1 cellular context compared by ENCODE assay signal in genomic region chr12:116631619-116632018, GRCh38.
A peak's percentile ranks its signal among the peaks of the same experiment; 100 is the strongest.
TF ChIP-seq lines count a peak whose summit lies in the region.

No MANE protein-coding gene starts in this region.

TF ChIP-seq in HEK293, 187 proteins besides CTCF, POLR2A, EP300 and RAD21 (continued from another document):
- TF ChIP-seq, protein P1, sequence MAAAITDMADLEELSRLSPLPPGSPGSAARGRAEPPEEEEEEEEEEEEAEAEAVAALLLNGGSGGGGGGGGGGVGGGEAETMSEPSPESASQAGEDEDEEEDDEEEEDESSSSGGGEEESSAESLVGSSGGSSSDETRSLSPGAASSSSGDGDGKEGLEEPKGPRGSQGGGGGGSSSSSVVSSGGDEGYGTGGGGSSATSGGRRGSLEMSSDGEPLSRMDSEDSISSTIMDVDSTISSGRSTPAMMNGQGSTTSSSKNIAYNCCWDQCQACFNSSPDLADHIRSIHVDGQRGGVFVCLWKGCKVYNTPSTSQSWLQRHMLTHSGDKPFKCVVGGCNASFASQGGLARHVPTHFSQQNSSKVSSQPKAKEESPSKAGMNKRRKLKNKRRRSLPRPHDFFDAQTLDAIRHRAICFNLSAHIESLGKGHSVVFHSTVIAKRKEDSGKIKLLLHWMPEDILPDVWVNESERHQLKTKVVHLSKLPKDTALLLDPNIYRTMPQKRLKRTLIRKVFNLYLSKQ (tag by site-specific recombination; IDR thresholded peaks at IDR 0.05; ENCODE audit: borderline replicate concordance) = no peak
- TF ChIP-seq, protein P2, sequence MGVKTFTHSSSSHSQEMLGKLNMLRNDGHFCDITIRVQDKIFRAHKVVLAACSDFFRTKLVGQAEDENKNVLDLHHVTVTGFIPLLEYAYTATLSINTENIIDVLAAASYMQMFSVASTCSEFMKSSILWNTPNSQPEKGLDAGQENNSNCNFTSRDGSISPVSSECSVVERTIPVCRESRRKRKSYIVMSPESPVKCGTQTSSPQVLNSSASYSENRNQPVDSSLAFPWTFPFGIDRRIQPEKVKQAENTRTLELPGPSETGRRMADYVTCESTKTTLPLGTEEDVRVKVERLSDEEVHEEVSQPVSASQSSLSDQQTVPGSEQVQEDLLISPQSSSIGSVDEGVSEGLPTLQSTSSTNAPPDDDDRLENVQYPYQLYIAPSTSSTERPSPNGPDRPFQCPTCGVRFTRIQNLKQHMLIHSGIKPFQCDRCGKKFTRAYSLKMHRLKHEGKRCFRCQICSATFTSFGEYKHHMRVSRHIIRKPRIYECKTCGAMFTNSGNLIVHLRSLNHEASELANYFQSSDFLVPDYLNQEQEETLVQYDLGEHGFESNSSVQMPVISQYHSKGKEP (tag by site-specific recombination; IDR thresholded peaks at IDR 0.05) = 0 out of 2 replicates have a peak, but pooled peaks have one; percentile 10
- peak; percentile 18; the same call in 1 of the 2 replicates for TF ChIP-seq KLF17 (tag by site-specific recombination; IDR thresholded peaks at IDR 0.05)
- 0 out of 2 replicates have a peak, but pooled peaks have one; percentile 33 for TF ChIP-seq ZNF366 (tag by site-specific recombination; conservative IDR thresholded peaks at IDR 0.05)
- no peak for TF ChIP-seq ZNF561 (tag by site-specific recombination; IDR thresholded peaks at IDR 0.05; ENCODE audit: borderline replicate concordance)
- TF ChIP-seq ZBTB17 (tag by site-specific recombination; IDR thresholded peaks at IDR 0.05) = peak; percentile 35; the same call in 1 of the 2 replicates
- TF ChIP-seq ZNF266 (tag by site-specific recombination; IDR thresholded peaks at IDR 0.05; ENCODE audit: low read depth) = no peak
- 0 out of 2 replicates have a peak, but pooled peaks have one; percentile 39 for TF ChIP-seq ZEB2 (tag by site-specific recombination; IDR thresholded peaks at IDR 0.05)
- TF ChIP-seq REPIN1 (tag by site-specific recombination; IDR thresholded peaks at IDR 0.05; ENCODE audit: low read depth) = no peak
- peak; percentile 43; the same call in 1 of the 2 replicates for TF ChIP-seq PATZ1 (tag by site-specific recombination; IDR thresholded peaks at IDR 0.05)
- TF ChIP-seq ZNF48 (tag by site-specific recombination; IDR thresholded peaks at IDR 0.05) = no peak
- TF ChIP-seq WT1 (tag by site-specific recombination; IDR thresholded peaks at IDR 0.05) = peak; percentile 69
- peak; percentile 87 for TF ChIP-seq ATF2 (tag by site-specific recombination; IDR thresholded peaks at IDR 0.05; ENCODE audit: low read depth)
- TF ChIP-seq MYNN (tag by site-specific recombination; IDR thresholded peaks at IDR 0.05; ENCODE audit: borderline replicate concordance) = no peak
- TF ChIP-seq, protein P3, sequence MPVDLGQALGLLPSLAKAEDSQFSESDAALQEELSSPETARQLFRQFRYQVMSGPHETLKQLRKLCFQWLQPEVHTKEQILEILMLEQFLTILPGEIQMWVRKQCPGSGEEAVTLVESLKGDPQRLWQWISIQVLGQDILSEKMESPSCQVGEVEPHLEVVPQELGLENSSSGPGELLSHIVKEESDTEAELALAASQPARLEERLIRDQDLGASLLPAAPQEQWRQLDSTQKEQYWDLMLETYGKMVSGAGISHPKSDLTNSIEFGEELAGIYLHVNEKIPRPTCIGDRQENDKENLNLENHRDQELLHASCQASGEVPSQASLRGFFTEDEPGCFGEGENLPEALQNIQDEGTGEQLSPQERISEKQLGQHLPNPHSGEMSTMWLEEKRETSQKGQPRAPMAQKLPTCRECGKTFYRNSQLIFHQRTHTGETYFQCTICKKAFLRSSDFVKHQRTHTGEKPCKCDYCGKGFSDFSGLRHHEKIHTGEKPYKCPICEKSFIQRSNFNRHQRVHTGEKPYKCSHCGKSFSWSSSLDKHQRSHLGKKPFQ (tag by site-specific recombination; IDR thresholded peaks at IDR 0.05) = no peak
- TF ChIP-seq ZNF169 (tag by site-specific recombination; IDR thresholded peaks at IDR 0.05) = no peak
- no peak for TF ChIP-seq PBX3 (CRISPR knock-in tag; IDR thresholded peaks at IDR 0.05)
